25 cellular contexts compared by ENCODE assay signal in genomic region chr5:3312299-3312698, GRCh38.
"Had no signal": no experiment of that assay in that cellular context is flagged by ENCODE, and none has a peak within 500 bp of the region (broad histone marks: within the 10 kb centered on the region; RNA-seq: fewer than 3 reads in every experiment).

No MANE protein-coding gene starts in this region.

- H3K4me3 Mint-ChIP-seq: activated CD8-positive, alpha-beta memory T cell treated with anti-CD3 and anti-CD28 coated beads, Interleukin-2, amount 10 ng/mL, durations not matched to agents 7 days and 5 days; activated naive CD4-positive, alpha-beta T cell treated with anti-CD3 and anti-CD28 coated beads, Interleukin-2, amount 50 U/mL, for 24 hours; activated T-cell treated with anti-CD3 and anti-CD28 coated beads, Interleukin-2, amount 50 U/mL, for 24 hours; activated T-helper 1 cell treated with anti-CD3 and anti-CD28 coated beads, Interleukin-12 subunit alpha, Interleukin-12 subunit beta, Interleukin-2, Interleukin-4 antibody, amounts not matched to agents 30 ng/mL and 10 ng/mL and 1 ng/mL, durations not matched to agents 14 hours and 24 hours and 36 hours; brain; T-helper 2 cell treated with Interferon-gamma antibody and Interleukin-4, amounts not matched to agents 5 μg/mL and 100 μg/mL, for 36 hours had no signal

- H3K9me3 Mint-ChIP-seq: activated naive CD4-positive, alpha-beta T cell treated with anti-CD3 and anti-CD28 coated beads, Interleukin-2, amount 50 U/mL, for 24 hours; activated T-cell treated with anti-CD3 and anti-CD28 coated beads, Interleukin-2, amount 50 U/mL, for 24 hours had no signal

- H3K4me1 ChIP-seq: SJSA1 had no signal

- H3K36me3 Mint-ChIP-seq: activated CD8-positive, alpha-beta memory T cell treated with anti-CD3 and anti-CD28 coated beads, Interleukin-2, amount 10 ng/mL, durations not matched to agents 7 days and 5 days; activated naive CD4-positive, alpha-beta T cell treated with anti-CD3 and anti-CD28 coated beads, Interleukin-2, amount 50 U/mL, for 24 hours; brain had no signal

- H3K36me3 ChIP-seq: cardiac muscle cell, SJSA1 had no signal

- H3K4me1 Mint-ChIP-seq: activated CD8-positive, alpha-beta memory T cell treated with anti-CD3 and anti-CD28 coated beads, Interleukin-2, amount 10 ng/mL, durations not matched to agents 7 days and 5 days; activated naive CD4-positive, alpha-beta T cell treated with anti-CD3 and anti-CD28 coated beads, Interleukin-2, amount 50 U/mL, for 24 hours; brain had no signal

- DNase-seq: activated CD4-positive, alpha-beta T cell treated with anti-CD3 and anti-CD28 coated beads for 48 hours; activated CD4-positive, alpha-beta T cell treated with anti-CD3 and anti-CD28 coated beads, Interleukin-2, amount 50 U/mL, for 48 hours; activated CD4-positive, CD25-positive, alpha-beta regulatory T cell treated with anti-CD3 and anti-CD28 coated beads, Interleukin-2, amount 50 U/mL, for 72 hours; activated CD8-positive, alpha-beta memory T cell treated with anti-CD3 and anti-CD28 coated beads, Interleukin-2, amount 10 ng/mL, durations not matched to agents 7 days and 5 days; activated effector memory CD4-positive, alpha-beta T cell treated with Interleukin-2 at 50 U/mL for 16 hours; activated naive CD4-positive, alpha-beta T cell; activated T-cell treated with anti-CD3 and anti-CD28 coated beads, Interleukin-2, amount 50 U/mL, for 24 hours; aorta; KG1; NCI-H1092; NCI-H1417; NCI-H1930; NCI-H2171; NCI-H2227 treated with DMSO at 0.1 percent for 48 hours; NCI-H526; NCI-H774; Right ventricle myocardium superior; SW 1271 had no signal

- H3K27me3 ChIP-seq: cardiac muscle cell, SJSA1 had no signal

- H3K27me3 Mint-ChIP-seq: activated CD8-positive, alpha-beta memory T cell treated with anti-CD3 and anti-CD28 coated beads, Interleukin-2, amount 10 ng/mL, durations not matched to agents 7 days and 5 days; activated naive CD4-positive, alpha-beta T cell treated with anti-CD3 and anti-CD28 coated beads, Interleukin-2, amount 50 U/mL, for 24 hours; activated T-cell treated with anti-CD3 and anti-CD28 coated beads, Interleukin-2, amount 50 U/mL, for 24 hours had no signal

- H3K27ac ChIP-seq: cardiac muscle cell, SJSA1 had no signal

- H3K4me3 ChIP-seq: cardiac muscle cell, SJSA1 had no signal

- ATAC-seq: activated CD8-positive, alpha-beta memory T cell treated with anti-CD3 and anti-CD28 coated beads, Interleukin-2, amount 10 ng/mL, durations not matched to agents 7 days and 5 days; SK-N-SH treated with all-trans-retinoic acid at 6 μM for 48 hours had no signal

- H3K27ac Mint-ChIP-seq: activated CD8-positive, alpha-beta memory T cell treated with anti-CD3 and anti-CD28 coated beads, Interleukin-2, amount 10 ng/mL, durations not matched to agents 7 days and 5 days; activated naive CD4-positive, alpha-beta T cell treated with anti-CD3 and anti-CD28 coated beads, Interleukin-2, amount 50 U/mL, for 24 hours; activated T-cell treated with anti-CD3 and anti-CD28 coated beads, Interleukin-2, amount 50 U/mL, for 24 hours; activated T-helper 1 cell treated with anti-CD3 and anti-CD28 coated beads, Interleukin-12 subunit alpha, Interleukin-12 subunit beta, Interleukin-2, Interleukin-4 antibody, amounts not matched to agents 30 ng/mL and 10 ng/mL and 1 ng/mL, durations not matched to agents 14 hours and 24 hours and 36 hours; brain; T-helper 2 cell treated with Interferon-gamma antibody and Interleukin-4, amounts not matched to agents 5 μg/mL and 100 μg/mL, for 36 hours had no signal
